1 cellular context compared by ENCODE assay signal in the genomic region with DNA sequence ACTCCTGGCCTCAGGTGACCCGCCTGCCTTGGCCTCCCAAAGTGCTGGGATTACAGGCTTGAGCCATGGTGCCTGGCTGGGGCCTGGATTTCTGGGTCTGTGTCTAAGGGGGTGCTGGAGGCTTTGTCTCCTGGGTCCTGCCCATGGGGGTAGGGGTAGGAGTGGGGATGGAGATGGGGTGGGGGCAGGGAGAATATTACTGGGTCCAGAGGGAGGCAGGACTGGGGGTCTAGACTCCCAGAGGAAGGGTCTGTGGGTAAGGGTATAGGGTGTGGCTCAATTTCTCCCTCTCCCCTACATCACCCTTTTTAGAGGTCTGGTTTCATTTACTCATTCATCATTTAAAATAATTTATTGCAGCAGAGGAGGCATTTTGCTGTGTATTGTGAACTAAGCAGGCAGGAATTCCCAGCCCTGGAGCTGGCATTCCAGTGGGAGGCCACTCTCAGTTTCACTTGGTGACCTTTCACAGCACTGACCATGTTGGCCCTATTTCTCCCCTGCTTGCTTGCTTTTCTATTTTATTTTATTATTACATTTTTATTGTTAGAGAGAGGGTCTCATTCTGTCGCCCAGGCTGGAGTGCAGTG.
TF ChIP-seq lines count a peak whose summit lies in the region.

No MANE protein-coding gene starts in this region.

TF ChIP-seq in WTC11, 78 proteins besides CTCF, POLR2A, EP300 and RAD21 (continued from another document):
- TF ChIP-seq, protein P1, sequence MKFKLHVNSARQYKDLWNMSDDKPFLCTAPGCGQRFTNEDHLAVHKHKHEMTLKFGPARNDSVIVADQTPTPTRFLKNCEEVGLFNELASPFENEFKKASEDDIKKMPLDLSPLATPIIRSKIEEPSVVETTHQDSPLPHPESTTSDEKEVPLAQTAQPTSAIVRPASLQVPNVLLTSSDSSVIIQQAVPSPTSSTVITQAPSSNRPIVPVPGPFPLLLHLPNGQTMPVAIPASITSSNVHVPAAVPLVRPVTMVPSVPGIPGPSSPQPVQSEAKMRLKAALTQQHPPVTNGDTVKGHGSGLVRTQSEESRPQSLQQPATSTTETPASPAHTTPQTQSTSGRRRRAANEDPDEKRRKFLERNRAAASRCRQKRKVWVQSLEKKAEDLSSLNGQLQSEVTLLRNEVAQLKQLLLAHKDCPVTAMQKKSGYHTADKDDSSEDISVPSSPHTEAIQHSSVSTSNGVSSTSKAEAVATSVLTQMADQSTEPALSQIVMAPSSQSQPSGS (CRISPR knock-in tag; IDR thresholded peaks at IDR 0.05; ENCODE audit: borderline replicate concordance, low read depth) = no peak
- TF ChIP-seq EMX1 (CRISPR knock-in tag; IDR thresholded peaks at IDR 0.05) = no peak
- TF ChIP-seq, protein P2, sequence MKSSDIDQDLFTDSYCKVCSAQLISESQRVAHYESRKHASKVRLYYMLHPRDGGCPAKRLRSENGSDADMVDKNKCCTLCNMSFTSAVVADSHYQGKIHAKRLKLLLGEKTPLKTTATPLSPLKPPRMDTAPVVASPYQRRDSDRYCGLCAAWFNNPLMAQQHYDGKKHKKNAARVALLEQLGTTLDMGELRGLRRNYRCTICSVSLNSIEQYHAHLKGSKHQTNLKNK (CRISPR knock-in tag; IDR thresholded peaks at IDR 0.05) = no peak
- no peak for TF ChIP-seq SP1 (CRISPR knock-in tag; conservative IDR thresholded peaks at IDR 0.05)
- TF ChIP-seq JUN (CRISPR knock-in tag; IDR thresholded peaks at IDR 0.05) = no peak
- TF ChIP-seq, protein P3, sequence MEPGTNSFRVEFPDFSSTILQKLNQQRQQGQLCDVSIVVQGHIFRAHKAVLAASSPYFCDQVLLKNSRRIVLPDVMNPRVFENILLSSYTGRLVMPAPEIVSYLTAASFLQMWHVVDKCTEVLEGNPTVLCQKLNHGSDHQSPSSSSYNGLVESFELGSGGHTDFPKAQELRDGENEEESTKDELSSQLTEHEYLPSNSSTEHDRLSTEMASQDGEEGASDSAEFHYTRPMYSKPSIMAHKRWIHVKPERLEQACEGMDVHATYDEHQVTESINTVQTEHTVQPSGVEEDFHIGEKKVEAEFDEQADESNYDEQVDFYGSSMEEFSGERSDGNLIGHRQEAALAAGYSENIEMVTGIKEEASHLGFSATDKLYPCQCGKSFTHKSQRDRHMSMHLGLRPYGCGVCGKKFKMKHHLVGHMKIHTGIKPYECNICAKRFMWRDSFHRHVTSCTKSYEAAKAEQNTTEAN (CRISPR knock-in tag; IDR thresholded peaks at IDR 0.05) = no peak
- TF ChIP-seq CREM (CRISPR knock-in tag; IDR thresholded peaks at IDR 0.05) = no peak
- no peak for TF ChIP-seq ZNF263 (CRISPR knock-in tag; IDR thresholded peaks at IDR 0.05; ENCODE audit: low read depth)
- no peak for TF ChIP-seq ZNF219 (CRISPR knock-in tag; IDR thresholded peaks at IDR 0.05; ENCODE audit: borderline replicate concordance)
- no peak for TF ChIP-seq NR3C1 (CRISPR knock-in tag; conservative IDR thresholded peaks at IDR 0.05; ENCODE audit: low read depth)
- TF ChIP-seq PRRX2 (CRISPR knock-in tag; IDR thresholded peaks at IDR 0.05) = no peak
- TF ChIP-seq GABPB1 (CRISPR knock-in tag; IDR thresholded peaks at IDR 0.05) = no peak
- no peak for TF ChIP-seq OVOL2 (CRISPR knock-in tag; IDR thresholded peaks at IDR 0.05; ENCODE audit: borderline replicate concordance)
TF ChIP-seq in WTC11: peak in this region for 0.
